ENCODE assay signal across 8 cellular contexts in genomic region chr6:26056583-26057350, GRCh38. TPM values are rescaled to one million over a fixed set of nuclear protein-coding genes. Genes with fewer than 3 reads are reported as not detected.
DNase-seq lines count a peak whose midpoint lies in the region; FAIRE-seq and TF ChIP-seq lines count a peak whose summit lies in the region.

No MANE protein-coding gene starts in this region.

- peak overlapping the region; percentile 95 for H3K4me3 Mint-ChIP-seq in nephron progenitor cell

- peak; percentile 53 for DNase-seq in NCI-H2196 (lab: John Stamatoyannopoulos, UW; ENCODE audit: unreplicated experiment)
- no peak for DNase-seq in NCI-H2196 treated with DMSO at 0.1 percent for 48 hours (lab: John Stamatoyannopoulos, UW; ENCODE audit: unreplicated experiment)
- DNase-seq in WERI-Rb-1: peak; percentile 59
- DNase-seq in fibroblast of gingiva (ENCODE audit: low read depth): peak; percentile 6
- no peak for DNase-seq in nephron progenitor cell
- no peak for DNase-seq in effector CD8-positive, alpha-beta T cell (lab: John Stamatoyannopoulos, UW)
- DNase-seq in frontal cortex (ENCODE audit: low spot score in 2 of 2): no peak

- H3K27me3 ChIP-seq in WERI-Rb-1 (ENCODE audit: insufficient read depth, low read depth, severe bottlenecking): no peaks in the 10 kb centered on the region

- H3K27ac Mint-ChIP-seq in nephron progenitor cell: peak overlapping the region; percentile 99

- H3K27me3 Mint-ChIP-seq in nephron progenitor cell (ENCODE audit: low read depth, poor library complexity): no peaks in the 10 kb centered on the region

- H3K36me3 Mint-ChIP-seq in nephron progenitor cell (ENCODE audit: low read depth): no peaks in the 10 kb centered on the region

- H3K4me3 ChIP-seq in WERI-Rb-1 (ENCODE audit: low read depth, low read length): peak overlapping the region; percentile 76

- FAIRE-seq in frontal cortex (lab: Jason Lieb, UNC): no peak

- peaks cover 51% of the 10 kb centered on the region for H3K4me1 Mint-ChIP-seq in nephron progenitor cell

- H3K9me3 ChIP-seq in KOPT-K1 (ENCODE audit: insufficient read depth, low read length, poor library complexity, severe bottlenecking) (no peaks in the 10 kb centered on the region), WERI-Rb-1 (ENCODE audit: severe bottlenecking) (no peaks in the 10 kb centered on the region)

- H3K36me3 ChIP-seq in KOPT-K1 (ENCODE audit: insufficient read depth, low read length): no peaks in the 10 kb centered on the region
- no peaks in the 10 kb centered on the region for H3K36me3 ChIP-seq in WERI-Rb-1

- H3K27ac ChIP-seq in KOPT-K1 (ENCODE audit: low read depth, low read length, poor library complexity, severe bottlenecking): peak overlapping the region; percentile 99
- peak overlapping the region; percentile 91 for H3K27ac ChIP-seq in WERI-Rb-1

- H3K9me3 Mint-ChIP-seq in nephron progenitor cell: no peaks in the 10 kb centered on the region

- TF ChIP-seq CTCF in WERI-Rb-1 (IDR thresholded peaks at IDR 0.05; ENCODE audit: low read depth, low read length) (no peak), nephron progenitor cell (IDR thresholded peaks at IDR 0.05) (no peak)

RNA-seq across cellular contexts. Expression of gene HFE, which starts 30.5 kb away (rescaled TPM):
- total RNA-seq in frontal cortex: 0.41 TPM

Comparison
In these comparisons a context has a peak if more than half of its experiments do, and no peak if none do; other contexts are left out.
1. DNase-seq: peak in NCI-H2196 (single experiment), WERI-Rb-1 (single experiment) and fibroblast of gingiva (single experiment); none in NCI-H2196 treated with DMSO at 0.1 percent for 48 hours (single experiment), nephron progenitor cell (single experiment), effector CD8-positive, alpha-beta T cell (single experiment) and frontal cortex (0 of 2).